In the genomic region with DNA sequence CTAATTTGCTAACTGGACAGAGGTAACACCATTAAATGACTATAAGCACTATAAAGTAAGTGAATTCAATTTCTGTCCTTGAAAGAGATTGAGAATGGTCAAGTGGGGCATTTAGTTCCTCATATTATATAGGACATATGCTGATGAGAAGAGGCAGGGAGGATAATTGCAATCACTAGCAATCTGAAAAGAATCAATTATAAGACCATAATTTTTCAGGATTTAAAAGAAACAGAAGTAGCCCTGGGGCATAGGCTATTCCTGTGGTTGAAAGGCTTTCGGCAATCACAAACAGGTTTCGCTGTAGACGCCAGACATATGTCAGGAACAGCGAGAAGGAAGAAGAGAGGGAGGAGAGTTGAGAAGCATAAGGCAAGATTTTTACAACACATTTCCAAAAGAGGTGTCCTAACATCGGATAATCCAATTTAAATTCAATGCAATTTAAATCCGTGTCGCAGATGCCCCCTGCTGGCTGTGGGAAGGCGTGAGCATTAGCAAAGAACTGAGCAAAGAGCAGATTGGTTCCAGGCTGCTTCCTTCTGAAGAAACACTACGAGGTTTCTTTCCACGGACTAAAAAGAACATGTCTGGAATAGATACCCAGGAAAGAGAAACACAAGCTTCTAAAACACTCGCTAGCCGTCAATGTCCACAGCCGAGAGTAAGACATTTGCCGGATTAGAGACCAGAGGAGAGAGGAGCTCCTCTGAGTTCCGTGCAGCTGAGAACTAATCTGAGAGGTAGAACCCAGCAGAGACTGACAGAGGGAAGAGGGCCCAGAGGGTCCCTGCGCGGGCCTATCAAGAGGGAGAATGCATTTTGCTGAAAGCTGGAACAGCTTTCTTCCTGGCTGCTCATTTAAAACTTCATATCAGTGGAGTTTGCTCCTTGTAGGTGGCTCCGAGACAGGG, we compare ENCODE assay signal across 8 cellular contexts. TPM values are rescaled to one million over a fixed set of nuclear protein-coding genes. Genes with fewer than 3 reads are reported as not detected.
A peak's percentile ranks its signal among the peaks of the same experiment; 100 is the strongest.
DNase-seq lines count a peak whose midpoint lies in the region; ATAC-seq and TF ChIP-seq lines count a peak whose summit lies in the region.

No MANE protein-coding gene starts in this region.

- no peak overlapping the region for H3K27ac Mint-ChIP-seq in activated CD8-positive, alpha-beta memory T cell treated with anti-CD3 and anti-CD28 coated beads, Interleukin-2, amount 10 ng/mL, durations not matched to agents 7 days and 5 days
- H3K27ac Mint-ChIP-seq in neural crest cell (ENCODE audit: unreplicated experiment): no peak overlapping the region

- H3K27me3 ChIP-seq in uterus: no peaks in the 10 kb centered on the region

- H3K4me3 Mint-ChIP-seq in activated CD8-positive, alpha-beta memory T cell treated with anti-CD3 and anti-CD28 coated beads, Interleukin-2, amount 10 ng/mL, durations not matched to agents 7 days and 5 days: no peak overlapping the region
- no peak overlapping the region for H3K4me3 Mint-ChIP-seq in neural crest cell

- no peaks in the 10 kb centered on the region for H3K27me3 Mint-ChIP-seq in activated CD8-positive, alpha-beta memory T cell treated with anti-CD3 and anti-CD28 coated beads, Interleukin-2, amount 10 ng/mL, durations not matched to agents 7 days and 5 days
- H3K27me3 Mint-ChIP-seq in neural crest cell (ENCODE audit: low read depth): no peaks in the 10 kb centered on the region

- DNase-seq in DMS 273 treated with DMSO at 0.1 percent for 48 hours (lab: John Stamatoyannopoulos, UW): peak; percentile 31
- peak; percentile 78 for DNase-seq in NCI-H526 treated with DMSO at 0.1 percent for 48 hours (lab: John Stamatoyannopoulos, UW)
- DNase-seq in activated CD8-positive, alpha-beta memory T cell treated with anti-CD3 and anti-CD28 coated beads, Interleukin-2, amount 10 ng/mL, durations not matched to agents 7 days and 5 days: peak; percentile 55
- DNase-seq in fibroblast of peridontal ligament (ENCODE audit: extremely low read depth): peak; percentile 81
- DNase-seq in neural crest cell (ENCODE audit: low read depth, low spot score): peak; percentile 63
- DNase-seq in uterus: peak; percentile 58 to 74
- no peak for DNase-seq in foreskin melanocyte

- no peaks in the 10 kb centered on the region for H3K36me3 ChIP-seq in uterus

- no peaks in the 10 kb centered on the region for H3K9me3 Mint-ChIP-seq in activated CD8-positive, alpha-beta memory T cell treated with anti-CD3 and anti-CD28 coated beads, Interleukin-2, amount 10 ng/mL, durations not matched to agents 7 days and 5 days (ENCODE audit: low read depth)
- H3K9me3 Mint-ChIP-seq in neural crest cell: no peaks in the 10 kb centered on the region

- no peaks in the 10 kb centered on the region for H3K36me3 Mint-ChIP-seq in activated CD8-positive, alpha-beta memory T cell treated with anti-CD3 and anti-CD28 coated beads, Interleukin-2, amount 10 ng/mL, durations not matched to agents 7 days and 5 days
- no peaks in the 10 kb centered on the region for H3K36me3 Mint-ChIP-seq in neural crest cell (ENCODE audit: low read depth)

- no peaks in the 10 kb centered on the region for H3K4me1 Mint-ChIP-seq in activated CD8-positive, alpha-beta memory T cell treated with anti-CD3 and anti-CD28 coated beads, Interleukin-2, amount 10 ng/mL, durations not matched to agents 7 days and 5 days
- H3K4me1 Mint-ChIP-seq in neural crest cell: peaks cover 10% of the 10 kb centered on the region

- H3K4me3 ChIP-seq in uterus: no peak overlapping the region

- no peaks in the 10 kb centered on the region for H3K4me1 ChIP-seq in uterus

- intact Hi-C loops in uterus (cut with DNase I; ENCODE audit: low total_unique reads): no loop called here

- peak overlapping the region in 1 of 2 donors; percentile 5 for H3K27ac ChIP-seq in uterus

- CTCF ChIA-PET in activated CD8-positive, alpha-beta memory T cell treated with anti-CD3 and anti-CD28 coated beads, Interleukin-2, amount 10 ng/mL, durations not matched to agents 7 days and 5 days (lab: Charles Lee): interaction anchor here (0.9 to 1.7 kb wide), 7 partner anchors 18 to 328 kb away, joined by 3 to 9 read pairs (median 4); no protein-coding TSS in a partner anchor

- peak; percentile 55 for ATAC-seq in HG03280 (IDR thresholded peaks at IDR 0.05; ENCODE audit: unreplicated experiment)
- ATAC-seq in activated CD8-positive, alpha-beta memory T cell treated with anti-CD3 and anti-CD28 coated beads, Interleukin-2, amount 10 ng/mL, durations not matched to agents 7 days and 5 days: no peak

- no peaks in the 10 kb centered on the region for H3K9me3 ChIP-seq in uterus

- peak; percentile 87 for TF ChIP-seq CTCF in neural crest cell (conservative IDR thresholded peaks at IDR 0.05)
- TF ChIP-seq CTCF in uterus (IDR thresholded peaks at IDR 0.05): peak; percentile 74 to 85 (median 80)

- no peak for TF ChIP-seq POLR2A in uterus (IDR thresholded peaks at IDR 0.05)

RNA-seq across cellular contexts. Expression of a gene that starts 27.9 kb away (rescaled TPM):
- total RNA-seq in activated CD8-positive, alpha-beta memory T cell treated with anti-CD3 and anti-CD28 coated beads, Interleukin-2, amount 10 ng/mL, durations not matched to agents 7 days and 5 days: 1 to 10 TPM; 3.1 to 3.7 TPM
- 2.8 and 4.5 TPM in 2 replicates for total RNA-seq in neural crest cell
- 100 to 1,000 TPM in 2 of 4 donors, 10 to 100 TPM in 2; 37.1 to 197 (median 120) TPM for total RNA-seq in uterus
